16 cellular contexts compared by ENCODE assay signal in genomic region chr5:65874241-65874640, GRCh38. TPM values are rescaled to one million over a fixed set of nuclear protein-coding genes. Genes with fewer than 3 reads are reported as not detected.
A peak's percentile ranks its signal among the peaks of the same experiment; 100 is the strongest.
DNase-seq lines count a peak whose midpoint lies in the region; ATAC-seq, FAIRE-seq and TF ChIP-seq lines count a peak whose summit lies in the region.
"Had no signal": no experiment of that assay in that cellular context is flagged by ENCODE, and none has a peak within 500 bp of the region (broad histone marks: within the 10 kb centered on the region; RNA-seq: fewer than 3 reads in every experiment).

No MANE protein-coding gene starts in this region.

- no peak for TF ChIP-seq CTCF in OCI-LY7 (conservative IDR thresholded peaks at IDR 0.05; ENCODE audit: low read length)

- BruUV-seq in OCI-LY7 (replicated peaks; lab: Mats Ljungman, UMichigan): no TSS peak

- no peak overlapping the region for H3K4me2 ChIP-seq in OCI-LY7 (ENCODE audit: low read length)
- H3K4me2 ChIP-seq: BLaER1 treated with 17β-estradiol and CSF1 and Interleukin-3, amounts not matched to agents 10 nM and 100 nM; KMS-11 had no signal

- no peaks in the 10 kb centered on the region for H3K9me2 ChIP-seq in OCI-LY7 (ENCODE audit: insufficient read depth, low read length)

- H3K4me1 ChIP-seq in adipocyte (ENCODE audit: control insufficient read depth, insufficient read depth, low read length) (no peaks in the 10 kb centered on the region), OCI-LY7 (ENCODE audit: insufficient read depth, low read length, poor library complexity, severe bottlenecking) (no peaks in the 10 kb centered on the region)
- H3K4me1 ChIP-seq: heart left ventricle had no signal

- DNase-seq in HPDE6-E6E7 (ENCODE audit: extremely low spot score) (peak; percentile 40), adipocyte (ENCODE audit: low read depth) (peak; percentile 22), fibroblast of the conjunctiva (ENCODE audit: low read depth) (peak; percentile 22), urothelium cell line (ENCODE audit: low spot score) (peak; percentile 32), OCI-LY7 (ENCODE audit: low spot score) (no peak)
- DNase-seq: activated T-cell treated with anti-CD3 and anti-CD28 coated beads, Interleukin-2, amount 50 U/mL, for 72 hours; heart left ventricle; naive B cell; OCI-M1; ovary; small intestine; stimulated activated CD4-positive, alpha-beta T cell treated with anti-CD3 and anti-CD28 coated beads, Interleukin-4, amount 100 ng/mL, for 24 hours had no signal

- H3K9me3 ChIP-seq in adipocyte (ENCODE audit: control insufficient read depth, low read length) (peaks cover 4% of the 10 kb centered on the region), OCI-LY7 (ENCODE audit: low read length) (no peaks in the 10 kb centered on the region)
- H3K9me3 ChIP-seq: ovary had no signal

- no peak for ATAC-seq in GM19455 (IDR thresholded peaks at IDR 0.05; ENCODE audit: unreplicated experiment)
- no peak for ATAC-seq in HG02623 (IDR thresholded peaks at IDR 0.05; ENCODE audit: unreplicated experiment)
- ATAC-seq: activated T-cell treated with anti-CD3 and anti-CD28 coated beads, Interleukin-2, amount 50 U/mL, for 72 hours; heart left ventricle had no signal

- intact Hi-C loops in OCI-LY7 (cut with micrococcal nuclease; ENCODE audit: unreplicated experiment): no loop called here

- no peak overlapping the region for H3K27ac ChIP-seq in OCI-LY7 (ENCODE audit: low read depth, low read length, poor library complexity, severe bottlenecking)
- H3K27ac ChIP-seq: BLaER1 treated with 17β-estradiol and CSF1 and Interleukin-3, amounts not matched to agents 10 nM and 100 nM; heart left ventricle; KMS-11; ovary had no signal

- H3K36me3 ChIP-seq in adipocyte (ENCODE audit: control insufficient read depth, insufficient read depth, low read length, severe bottlenecking) (no peaks in the 10 kb centered on the region), OCI-LY7 (ENCODE audit: insufficient read depth, low read length) (no peaks in the 10 kb centered on the region)
- H3K36me3 ChIP-seq: BLaER1 treated with 17β-estradiol and CSF1 and Interleukin-3, amounts not matched to agents 10 nM and 100 nM; heart left ventricle; ovary had no signal

- H3K4me3 ChIP-seq in adipocyte (ENCODE audit: low read length) (no peak overlapping the region), OCI-LY7 (ENCODE audit: low read depth, low read length, poor library complexity, severe bottlenecking) (no peak overlapping the region)
- H3K4me3 ChIP-seq: BLaER1 treated with 17β-estradiol and CSF1 and Interleukin-3, amounts not matched to agents 10 nM and 100 nM; heart left ventricle; ovary had no signal

- H3K27me3 ChIP-seq in adipocyte (replicated peaks; ENCODE audit: control insufficient read depth, insufficient read depth, low read length): no peaks in the 10 kb centered on the region
- H3K27me3 ChIP-seq: BLaER1 treated with 17β-estradiol and CSF1 and Interleukin-3, amounts not matched to agents 10 nM and 100 nM; heart left ventricle; ovary had no signal

- CTCF ChIA-PET in OCI-LY7 (lab: Charles Lee; ENCODE audit: unreplicated experiment): no interaction called here

- POLR2A ChIA-PET in OCI-LY7 (lab: Charles Lee): no interaction called here

- no peak overlapping the region for H2AFZ ChIP-seq in OCI-LY7 (ENCODE audit: low read length)

- H3K79me2 ChIP-seq in OCI-LY7 (ENCODE audit: insufficient read depth, low read depth, low read length): no peaks in the 10 kb centered on the region

- FAIRE-seq in urothelium cell line (lab: Jason Lieb, UNC): no peak
- FAIRE-seq: small intestine had no signal

- H3K9ac ChIP-seq in adipocyte (ENCODE audit: low read length): no peak overlapping the region
- H3K9ac ChIP-seq: BLaER1 treated with 17β-estradiol and CSF1 and Interleukin-3, amounts not matched to agents 10 nM and 100 nM; KMS-11 had no signal

- H4K20me1 ChIP-seq in OCI-LY7 (ENCODE audit: insufficient read depth, low read length): no peaks in the 10 kb centered on the region
- H4K20me1 ChIP-seq: BLaER1 treated with 17β-estradiol and CSF1 and Interleukin-3, amounts not matched to agents 10 nM and 100 nM had no signal

RNA-seq across cellular contexts. Expression of gene ERBIN, which starts 52.1 kb away (rescaled TPM):
- 81.8 and 84.5 TPM in 2 replicates for total RNA-seq in OCI-LY7 (2014; rRNA removed; shearing (Covaris generic))
- total RNA-seq in OCI-LY7 (2022): 132 and 163 TPM in 2 replicates
